In genomic region chr18:2905802-2906521, GRCh38 we compare ENCODE assay signal across 8 cellular contexts. TPM values are rescaled to one million over a fixed set of nuclear protein-coding genes. Genes with fewer than 3 reads are reported as not detected.
DNase-seq lines count a peak whose midpoint lies in the region; ATAC-seq and TF ChIP-seq lines count a peak whose summit lies in the region.

No MANE protein-coding gene starts in this region.

- CTCF ChIA-PET in WTC11 (lab: Charles Lee) = interaction anchor here (0.6 to 1.3 kb wide), 4 partner anchors 10 to 340 kb away, joined by 3 to 4 read pairs (median 4); no protein-coding TSS in a partner anchor

- no peaks in the 10 kb centered on the region for H3K9me3 ChIP-seq in endodermal cell (ENCODE audit: control insufficient read depth, low read length)
- no peaks in the 10 kb centered on the region for H3K9me3 ChIP-seq in mucosa of descending colon
- H3K9me3 ChIP-seq in stomach = no peaks in the 10 kb centered on the region

- H3K27ac ChIP-seq in endodermal cell (ENCODE audit: low read depth, low read length) = no peak overlapping the region
- peak overlapping the region; percentile 33 to 78 (median 75) for H3K27ac ChIP-seq in stomach

- TF ChIP-seq CTCF in WTC11 (IDR thresholded peaks at IDR 0.05) (no peak), endodermal cell (conservative IDR thresholded peaks at IDR 0.05) (no peak), mucosa of descending colon (IDR thresholded peaks at IDR 0.05) (no peak), stomach (IDR thresholded peaks at IDR 0.05) (no peak)

- H3K9me3 Mint-ChIP-seq in WTC11 = no peaks in the 10 kb centered on the region
- no peaks in the 10 kb centered on the region for H3K9me3 Mint-ChIP-seq in endodermal cell

- peak overlapping the region; percentile 38 for H3K9ac ChIP-seq in endodermal cell (ENCODE audit: extremely low read depth, low read length, poor library complexity, severe bottlenecking)

- TF ChIP-seq POLR2A in stomach (IDR thresholded peaks at IDR 0.05) = no peak

- H3K4me3 ChIP-seq in endodermal cell (ENCODE audit: low read length) = peak overlapping the region; percentile 59
- peak overlapping the region; percentile 50 for H3K4me3 ChIP-seq in mucosa of descending colon
- peak overlapping the region; percentile 58 to 66 (median 64) for H3K4me3 ChIP-seq in stomach

- H3K36me3 Mint-ChIP-seq in WTC11 (peaks cover 25% of the 10 kb centered on the region), endodermal cell (ENCODE audit: low read depth) (peaks cover 31% of the 10 kb centered on the region)

- H3K36me3 ChIP-seq in endodermal cell (ENCODE audit: control insufficient read depth, insufficient read depth, low read length) (peaks cover 24% of the 10 kb centered on the region), mucosa of descending colon (ENCODE audit: low read depth) (peaks cover 5% of the 10 kb centered on the region), stomach (peaks cover 0 to 28% (median 22%) of the 10 kb centered on the region in 4 donors)

- intact Hi-C loops in mucosa of descending colon (cut with DNase I, micrococcal nuclease) (no loop called here), stomach (cut with DNase I; ENCODE audit: low total_unique reads) (no loop called here)

- POLR2A ChIA-PET in WTC11 (lab: Charles Lee) = interaction anchor here (0.7 to 1.5 kb wide), 3 partner anchors 10 to 220 kb away, joined by 3 to 4 read pairs (median 3); no protein-coding TSS in a partner anchor

- H3K4me3 Mint-ChIP-seq in WTC11 (peak overlapping the region; percentile 73), endodermal cell (peak overlapping the region; percentile 67)

- H3K27me3 Mint-ChIP-seq in WTC11 (ENCODE audit: low read depth) (peaks cover 7% of the 10 kb centered on the region), endodermal cell (ENCODE audit: insufficient read depth) (peaks cover 11% of the 10 kb centered on the region)

- TF ChIP-seq EP300 in stomach (IDR thresholded peaks at IDR 0.05) = no peak

- peaks cover 8% of the 10 kb centered on the region for H3K4me1 Mint-ChIP-seq in WTC11
- peaks cover 6% of the 10 kb centered on the region for H3K4me1 Mint-ChIP-seq in endodermal cell

- H3K27ac Mint-ChIP-seq in WTC11 (no peak overlapping the region), endodermal cell (no peak overlapping the region)

- DNase-seq in COR-L47 (lab: John Stamatoyannopoulos, UW) = peak; percentile 80
- DNase-seq in HuH-7.5 (ENCODE audit: low spot score) = peak; percentile 89
- peak; percentile 52 for DNase-seq in WTC11 (ENCODE audit: low spot score)
- DNase-seq in endodermal cell = peak; percentile 77
- peak; percentile 80 to 86 (median 85) for DNase-seq in mucosa of descending colon
- peak; percentile 50 for DNase-seq in stomach
- DNase-seq in NCI-H1092 (lab: John Stamatoyannopoulos, UW) = no peak

- H3K27me3 ChIP-seq in endodermal cell (ENCODE audit: control insufficient read depth, insufficient read depth, low read length, poor library complexity, severe bottlenecking) = peaks cover 32% of the 10 kb centered on the region
- peaks cover 0 to 21% (median 0%) of the 10 kb centered on the region in 3 donors for H3K27me3 ChIP-seq in stomach

- H3K4me1 ChIP-seq in endodermal cell (ENCODE audit: control insufficient read depth, insufficient read depth, low read length) = no peaks in the 10 kb centered on the region
- peaks cover 14% of the 10 kb centered on the region for H3K4me1 ChIP-seq in mucosa of descending colon (ENCODE audit: low read depth)
- peaks cover 14 to 42% (median 28%) of the 10 kb centered on the region in 4 donors for H3K4me1 ChIP-seq in stomach

- peak; percentile 41 for ATAC-seq in GM19455 (IDR thresholded peaks at IDR 0.05; ENCODE audit: unreplicated experiment)
- ATAC-seq in WTC11 = peak; percentile 44
- peak; percentile 79 for ATAC-seq in mucosa of descending colon

- 39 to 41% methylated on average over 42 to 68 of the region's 68 CpGs for WGBS in endodermal cell (ENCODE audit: insufficient coverage in 1 of 2, insufficient read length in 1 of 2), 2 experiments
- WGBS in stomach, 5 donors = 11 to 29% (median 14%) methylated on average over 31 to 68 of the region's 68 CpGs

TF ChIP-seq in WTC11, 78 proteins besides CTCF, POLR2A, EP300 and RAD21 (continues in another document):
- no peak for TF ChIP-seq ZNF263 (CRISPR knock-in tag; IDR thresholded peaks at IDR 0.05; ENCODE audit: low read depth)
- TF ChIP-seq HMGXB4 (CRISPR knock-in tag; IDR thresholded peaks at IDR 0.05) = 0 out of 2 replicates have a peak, but pooled peaks have one; percentile 4
- peak; percentile 49; the same call in 1 of the 2 replicates for TF ChIP-seq MAX (CRISPR knock-in tag; IDR thresholded peaks at IDR 0.05)
- TF ChIP-seq ZNF425 (CRISPR knock-in tag; conservative IDR thresholded peaks at IDR 0.05) = no peak
- no peak for TF ChIP-seq NR3C1 (CRISPR knock-in tag; conservative IDR thresholded peaks at IDR 0.05; ENCODE audit: low read depth)
- TF ChIP-seq USF1 (CRISPR knock-in tag; IDR thresholded peaks at IDR 0.05) = no peak
- TF ChIP-seq IRF2 (CRISPR knock-in tag; IDR thresholded peaks at IDR 0.05; ENCODE audit: borderline replicate concordance, low read depth) = no peak

RNA-seq across cellular contexts. Expression of gene EMILIN2, which starts 59.2 kb away (rescaled TPM):
- 11.7 to 13.0 TPM (median 11.8 TPM) in 3 replicates for total RNA-seq in WTC11 (2021)
- total RNA-seq in endodermal cell = 10 to 100 TPM; 14.2 to 16.8 TPM
- 7.2 TPM for polyA plus RNA-seq in endodermal cell (2013, experiment 1 of 2)
- 5.8 TPM for polyA plus RNA-seq in endodermal cell (2013, experiment 2 of 2)
- 10 to 100 TPM; 13.3 to 19.6 (median 18.3) TPM for total RNA-seq in mucosa of descending colon
- total RNA-seq in stomach = 100 to 1,000 TPM in 1 of 5 donors, 10 to 100 TPM in 1, 1 to 10 TPM in 3; 5.2 to 120 (median 8.8) TPM
- polyA plus RNA-seq in stomach = 1 to 10 TPM; 2.0 to 4.3 (median 3.9) TPM
